ENCODE assay signal across 1 cellular context in genomic region chr15:75942464-75942863, GRCh38.
TF ChIP-seq lines count a peak whose summit lies in the region.

No MANE protein-coding gene starts in this region.

TF ChIP-seq in H1, 55 proteins besides CTCF, POLR2A, EP300 and RAD21 (continued from another document):
- TF ChIP-seq, protein P1, sequence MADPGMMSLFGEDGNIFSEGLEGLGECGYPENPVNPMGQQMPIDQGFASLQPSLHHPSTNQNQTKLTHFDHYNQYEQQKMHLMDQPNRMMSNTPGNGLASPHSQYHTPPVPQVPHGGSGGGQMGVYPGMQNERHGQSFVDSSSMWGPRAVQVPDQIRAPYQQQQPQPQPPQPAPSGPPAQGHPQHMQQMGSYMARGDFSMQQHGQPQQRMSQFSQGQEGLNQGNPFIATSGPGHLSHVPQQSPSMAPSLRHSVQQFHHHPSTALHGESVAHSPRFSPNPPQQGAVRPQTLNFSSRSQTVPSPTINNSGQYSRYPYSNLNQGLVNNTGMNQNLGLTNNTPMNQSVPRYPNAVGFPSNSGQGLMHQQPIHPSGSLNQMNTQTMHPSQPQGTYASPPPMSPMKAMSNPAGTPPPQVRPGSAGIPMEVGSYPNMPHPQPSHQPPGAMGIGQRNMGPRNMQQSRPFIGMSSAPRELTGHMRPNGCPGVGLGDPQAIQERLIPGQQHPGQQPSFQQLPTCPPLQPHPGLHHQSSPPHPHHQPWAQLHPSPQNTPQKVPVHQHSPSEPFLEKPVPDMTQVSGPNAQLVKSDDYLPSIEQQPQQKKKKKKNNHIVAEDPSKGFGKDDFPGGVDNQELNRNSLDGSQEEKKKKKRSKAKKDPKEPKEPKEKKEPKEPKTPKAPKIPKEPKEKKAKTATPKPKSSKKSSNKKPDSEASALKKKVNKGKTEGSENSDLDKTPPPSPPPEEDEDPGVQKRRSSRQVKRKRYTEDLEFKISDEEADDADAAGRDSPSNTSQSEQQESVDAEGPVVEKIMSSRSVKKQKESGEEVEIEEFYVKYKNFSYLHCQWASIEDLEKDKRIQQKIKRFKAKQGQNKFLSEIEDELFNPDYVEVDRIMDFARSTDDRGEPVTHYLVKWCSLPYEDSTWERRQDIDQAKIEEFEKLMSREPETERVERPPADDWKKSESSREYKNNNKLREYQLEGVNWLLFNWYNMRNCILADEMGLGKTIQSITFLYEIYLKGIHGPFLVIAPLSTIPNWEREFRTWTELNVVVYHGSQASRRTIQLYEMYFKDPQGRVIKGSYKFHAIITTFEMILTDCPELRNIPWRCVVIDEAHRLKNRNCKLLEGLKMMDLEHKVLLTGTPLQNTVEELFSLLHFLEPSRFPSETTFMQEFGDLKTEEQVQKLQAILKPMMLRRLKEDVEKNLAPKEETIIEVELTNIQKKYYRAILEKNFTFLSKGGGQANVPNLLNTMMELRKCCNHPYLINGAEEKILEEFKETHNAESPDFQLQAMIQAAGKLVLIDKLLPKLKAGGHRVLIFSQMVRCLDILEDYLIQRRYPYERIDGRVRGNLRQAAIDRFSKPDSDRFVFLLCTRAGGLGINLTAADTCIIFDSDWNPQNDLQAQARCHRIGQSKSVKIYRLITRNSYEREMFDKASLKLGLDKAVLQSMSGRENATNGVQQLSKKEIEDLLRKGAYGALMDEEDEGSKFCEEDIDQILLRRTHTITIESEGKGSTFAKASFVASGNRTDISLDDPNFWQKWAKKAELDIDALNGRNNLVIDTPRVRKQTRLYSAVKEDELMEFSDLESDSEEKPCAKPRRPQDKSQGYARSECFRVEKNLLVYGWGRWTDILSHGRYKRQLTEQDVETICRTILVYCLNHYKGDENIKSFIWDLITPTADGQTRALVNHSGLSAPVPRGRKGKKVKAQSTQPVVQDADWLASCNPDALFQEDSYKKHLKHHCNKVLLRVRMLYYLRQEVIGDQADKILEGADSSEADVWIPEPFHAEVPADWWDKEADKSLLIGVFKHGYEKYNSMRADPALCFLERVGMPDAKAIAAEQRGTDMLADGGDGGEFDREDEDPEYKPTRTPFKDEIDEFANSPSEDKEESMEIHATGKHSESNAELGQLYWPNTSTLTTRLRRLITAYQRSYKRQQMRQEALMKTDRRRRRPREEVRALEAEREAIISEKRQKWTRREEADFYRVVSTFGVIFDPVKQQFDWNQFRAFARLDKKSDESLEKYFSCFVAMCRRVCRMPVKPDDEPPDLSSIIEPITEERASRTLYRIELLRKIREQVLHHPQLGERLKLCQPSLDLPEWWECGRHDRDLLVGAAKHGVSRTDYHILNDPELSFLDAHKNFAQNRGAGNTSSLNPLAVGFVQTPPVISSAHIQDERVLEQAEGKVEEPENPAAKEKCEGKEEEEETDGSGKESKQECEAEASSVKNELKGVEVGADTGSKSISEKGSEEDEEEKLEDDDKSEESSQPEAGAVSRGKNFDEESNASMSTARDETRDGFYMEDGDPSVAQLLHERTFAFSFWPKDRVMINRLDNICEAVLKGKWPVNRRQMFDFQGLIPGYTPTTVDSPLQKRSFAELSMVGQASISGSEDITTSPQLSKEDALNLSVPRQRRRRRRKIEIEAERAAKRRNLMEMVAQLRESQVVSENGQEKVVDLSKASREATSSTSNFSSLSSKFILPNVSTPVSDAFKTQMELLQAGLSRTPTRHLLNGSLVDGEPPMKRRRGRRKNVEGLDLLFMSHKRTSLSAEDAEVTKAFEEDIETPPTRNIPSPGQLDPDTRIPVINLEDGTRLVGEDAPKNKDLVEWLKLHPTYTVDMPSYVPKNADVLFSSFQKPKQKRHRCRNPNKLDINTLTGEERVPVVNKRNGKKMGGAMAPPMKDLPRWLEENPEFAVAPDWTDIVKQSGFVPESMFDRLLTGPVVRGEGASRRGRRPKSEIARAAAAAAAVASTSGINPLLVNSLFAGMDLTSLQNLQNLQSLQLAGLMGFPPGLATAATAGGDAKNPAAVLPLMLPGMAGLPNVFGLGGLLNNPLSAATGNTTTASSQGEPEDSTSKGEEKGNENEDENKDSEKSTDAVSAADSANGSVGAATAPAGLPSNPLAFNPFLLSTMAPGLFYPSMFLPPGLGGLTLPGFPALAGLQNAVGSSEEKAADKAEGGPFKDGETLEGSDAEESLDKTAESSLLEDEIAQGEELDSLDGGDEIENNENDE (IDR thresholded peaks at IDR 0.05; ENCODE audit: insufficient replicate concordance, low read length) = no peak
- TF ChIP-seq JUN (IDR thresholded peaks at IDR 0.05; ENCODE audit: low read depth, low read length) = no peak
- TF ChIP-seq, protein P2, sequence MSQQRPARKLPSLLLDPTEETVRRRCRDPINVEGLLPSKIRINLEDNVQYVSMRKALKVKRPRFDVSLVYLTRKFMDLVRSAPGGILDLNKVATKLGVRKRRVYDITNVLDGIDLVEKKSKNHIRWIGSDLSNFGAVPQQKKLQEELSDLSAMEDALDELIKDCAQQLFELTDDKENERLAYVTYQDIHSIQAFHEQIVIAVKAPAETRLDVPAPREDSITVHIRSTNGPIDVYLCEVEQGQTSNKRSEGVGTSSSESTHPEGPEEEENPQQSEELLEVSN (IDR thresholded peaks at IDR 0.05) = 0 out of 2 replicates have a peak, but pooled peaks have one; percentile 37
